ENCODE assay signal across 22 cellular contexts in the genomic region with DNA sequence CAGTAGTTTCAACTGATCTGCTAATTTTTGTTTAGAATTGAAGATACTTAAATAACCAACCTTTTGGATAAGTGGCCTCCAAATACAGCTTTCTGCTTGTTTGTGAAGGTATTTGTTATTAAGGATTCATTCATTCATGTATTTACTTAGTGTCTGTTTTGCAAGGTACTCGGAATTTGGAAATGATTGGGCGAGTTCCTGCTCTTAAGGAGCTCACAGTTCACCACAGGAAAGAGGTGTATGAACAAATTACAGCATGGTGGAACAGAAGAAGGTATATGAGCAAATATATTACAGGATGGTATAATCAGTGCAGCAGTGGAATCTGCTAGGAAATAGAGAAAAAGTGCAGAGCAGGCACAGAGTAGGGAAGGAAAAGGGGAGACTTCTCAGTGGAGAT.
"Had no signal": no experiment of that assay in that cellular context is flagged by ENCODE, and none has a peak within 500 bp of the region (broad histone marks: within the 10 kb centered on the region; RNA-seq: fewer than 3 reads in every experiment).

No MANE protein-coding gene starts in this region.

- FAIRE-seq: astrocyte, colon, endometrium had no signal

- ATAC-seq: activated CD4-positive, alpha-beta T cell treated with anti-CD3 and anti-CD28 coated beads for 36 hours; activated CD8-positive, alpha-beta memory T cell treated with anti-CD3 and anti-CD28 coated beads, Interleukin-2, amount 10 ng/mL, durations not matched to agents 7 days and 5 days; esophagus mucosa; lower lobe of right lung; stimulated activated naive CD8-positive, alpha-beta T cell treated with anti-CD3 and anti-CD28 coated beads, Interleukin-15, Interleukin-2, amounts not matched to agents 100 U/mL and 50 U/mL, for 24 hours; T-cell had no signal

- H3K27me3 ChIP-seq: right atrium auricular region, transverse colon had no signal

- H3K9me3 ChIP-seq: lower lobe of right lung, right atrium auricular region, transverse colon had no signal

- H3K4me3 ChIP-seq: lower lobe of right lung, right atrium auricular region, skin epidermis, transverse colon had no signal

- H3K36me3 ChIP-seq: lower lobe of right lung, right atrium auricular region, transverse colon had no signal

- H3K27ac ChIP-seq: lower lobe of right lung, right atrium auricular region, skin epidermis, transverse colon had no signal

- DNase-seq: activated CD4-positive, alpha-beta memory T cell treated with anti-CD3 and anti-CD28 coated beads for 36 hours; activated CD4-positive, alpha-beta T cell treated with anti-CD3 and anti-CD28 coated beads for 36 hours; activated CD8-positive, alpha-beta memory T cell treated with anti-CD3 and anti-CD28 coated beads, Interleukin-2, amount 10 ng/mL, durations not matched to agents 7 days and 5 days; activated effector memory CD4-positive, alpha-beta T cell treated with Interleukin-2 at 50 U/mL for 16 hours; activated naive CD4-positive, alpha-beta T cell treated with anti-CD3 and anti-CD28 coated beads, Interleukin-2, amount 50 U/mL, for 16 hours; activated T-cell treated with anti-CD3 and anti-CD28 coated beads, Interleukin-2, amount 50 U/mL, for 1 hour; immature natural killer cell; lower lobe of right lung; naive B cell; posterior cingulate gyrus; stimulated activated CD4-positive, alpha-beta T cell treated with anti-CD3 and anti-CD28 coated beads, Interleukin-4, amount 100 ng/mL, for 4 hours; stimulated activated CD8-positive, alpha-beta memory T cell treated with anti-CD3 and anti-CD28 coated beads, Interleukin-4, amount 100 ng/mL, for 48 hours; stimulated activated naive CD8-positive, alpha-beta T cell treated with anti-CD3 and anti-CD28 coated beads, Interleukin-15, Interleukin-2, amounts not matched to agents 100 U/mL and 50 U/mL, for 24 hours; T-cell; T-helper 9 cell; transverse colon had no signal
